Comparison of ENCODE assay signal across 2 cellular contexts in the genomic region with DNA sequence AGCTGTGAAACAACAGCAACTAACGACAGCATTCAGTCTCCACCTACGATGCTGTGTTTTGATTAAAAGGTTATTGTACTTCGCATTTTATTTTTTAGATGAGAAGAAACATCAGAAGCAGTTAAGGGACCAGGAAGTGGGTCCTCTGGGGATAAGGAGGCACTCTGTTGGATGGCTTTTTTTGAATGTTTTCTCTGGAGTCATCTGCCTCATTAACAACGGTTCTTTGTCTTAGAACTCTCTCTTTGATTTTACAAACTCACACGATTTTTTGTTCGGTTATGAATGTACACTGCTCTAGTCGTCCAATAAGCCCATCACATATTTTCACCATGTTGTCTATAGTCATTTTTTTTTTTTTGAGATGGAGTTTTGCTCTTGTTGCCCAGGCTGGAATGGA.
TF ChIP-seq lines count a peak whose summit lies in the region.

No MANE protein-coding gene starts in this region.

TF ChIP-seq in A549, 52 proteins besides CTCF, POLR2A, EP300 and RAD21:
- TF ChIP-seq MAX (IDR thresholded peaks at IDR 0.05) (no peak), TP53 (CRISPR knock-in tag; IDR thresholded peaks at IDR 0.05) (no peak), HES2 (IDR thresholded peaks at IDR 0.05) (no peak), FOSL2 (IDR thresholded peaks at IDR 0.05) (no peak), FOSL2 (CRISPR knock-in tag; IDR thresholded peaks at IDR 0.05) (no peak), CBX2 (IDR thresholded peaks at IDR 0.05; ENCODE audit: borderline replicate concordance, low read depth) (no peak), RARB (CRISPR knock-in tag; IDR thresholded peaks at IDR 0.05) (no peak), FOXS1 (CRISPR knock-in tag; IDR thresholded peaks at IDR 0.05) (no peak), JUNB (IDR thresholded peaks at IDR 0.05) (no peak), HMGXB4 (CRISPR knock-in tag; IDR thresholded peaks at IDR 0.05; ENCODE audit: borderline replicate concordance) (no peak)

TF ChIP-seq in HepG2, 621 proteins besides CTCF, POLR2A, EP300 and RAD21:
- TF ChIP-seq YY1 (IDR thresholded peaks at IDR 0.05; ENCODE audit: insufficient read depth, insufficient replicate concordance, low read depth, low read length) (no peak), SAFB2 (CRISPR knock-in tag; IDR thresholded peaks at IDR 0.05; ENCODE audit: borderline replicate concordance, low read depth) (no peak), ZNF569 (CRISPR knock-in tag; IDR thresholded peaks at IDR 0.05; ENCODE audit: borderline replicate concordance) (no peak), GLI4 (CRISPR knock-in tag; IDR thresholded peaks at IDR 0.05; ENCODE audit: borderline replicate concordance) (no peak), NCOR1 (IDR thresholded peaks at IDR 0.05; ENCODE audit: borderline replicate concordance, low read length) (no peak), SALL2 (CRISPR knock-in tag; IDR thresholded peaks at IDR 0.05) (no peak), CEBPG (CRISPR knock-in tag; IDR thresholded peaks at IDR 0.05) (no peak), ZBTB26 (CRISPR knock-in tag; IDR thresholded peaks at IDR 0.05; ENCODE audit: borderline replicate concordance) (no peak), ZNF598 (CRISPR knock-in tag; IDR thresholded peaks at IDR 0.05; ENCODE audit: borderline replicate concordance) (no peak), ZNF749 (CRISPR knock-in tag; IDR thresholded peaks at IDR 0.05; ENCODE audit: borderline replicate concordance) (no peak), AHR (CRISPR knock-in tag; IDR thresholded peaks at IDR 0.05) (no peak), ZNF780A (CRISPR knock-in tag; IDR thresholded peaks at IDR 0.05) (no peak), NR2F2 (IDR thresholded peaks at IDR 0.05; ENCODE audit: borderline replicate concordance, low read depth) (no peak), POLR2AphosphoS2 (IDR thresholded peaks at IDR 0.05; ENCODE audit: low read depth, low read length) (no peak), KLF15 (CRISPR knock-in tag; IDR thresholded peaks at IDR 0.05; ENCODE audit: borderline replicate concordance) (no peak), ZBTB10 (CRISPR knock-in tag; IDR thresholded peaks at IDR 0.05; ENCODE audit: borderline replicate concordance) (no peak), HBP1 (CRISPR knock-in tag; IDR thresholded peaks at IDR 0.05; ENCODE audit: low read depth) (no peak)
